In the genomic region with DNA sequence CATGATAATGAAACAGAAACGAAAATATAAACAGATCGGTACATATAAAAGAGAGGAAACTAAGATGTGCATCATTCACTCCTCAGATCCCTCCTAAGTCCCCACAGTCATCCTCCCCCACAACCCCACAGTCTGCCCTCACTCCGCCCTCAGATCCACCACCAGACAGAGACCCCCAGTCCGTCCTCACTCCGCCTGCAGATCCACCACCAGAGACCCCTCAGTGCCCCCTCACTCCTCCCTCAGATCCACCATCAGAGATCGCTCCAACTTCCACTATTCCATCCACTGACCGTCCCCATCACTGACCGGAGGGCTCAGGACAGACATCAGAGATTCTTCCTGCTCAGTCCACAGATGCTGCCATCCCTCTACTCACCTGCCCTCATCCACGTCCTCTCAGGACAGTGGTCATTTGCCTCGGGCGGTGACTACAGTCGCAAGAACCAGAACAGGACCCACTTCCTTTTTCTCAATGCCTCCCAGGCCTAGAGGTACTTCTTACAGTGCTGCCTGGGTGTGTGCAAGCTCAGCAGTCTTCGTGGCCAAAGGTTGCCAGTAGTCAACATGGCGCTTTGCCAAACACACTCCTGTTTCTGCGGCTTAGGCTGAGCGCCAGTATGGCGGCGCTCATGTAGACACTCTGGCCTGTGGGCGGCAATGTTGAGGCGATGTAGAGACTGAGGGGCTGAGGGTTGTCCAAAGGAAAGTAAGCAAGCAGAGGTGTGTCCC, we compare ENCODE assay signal across 15 cellular contexts. TPM values are rescaled to one million over a fixed set of nuclear protein-coding genes. Genes with fewer than 3 reads are reported as not detected.
DNase-seq lines count a peak whose midpoint lies in the region; ATAC-seq and TF ChIP-seq lines count a peak whose summit lies in the region.
"Had no signal": no experiment of that assay in that cellular context is flagged by ENCODE, and none has a peak within 500 bp of the region (broad histone marks: within the 10 kb centered on the region; RNA-seq: fewer than 3 reads in every experiment).

No MANE protein-coding gene starts in this region.

- intact Hi-C loops in body of pancreas (cut with DNase I): no loop called here
- intact Hi-C loops in sigmoid colon (cut with DNase I): no loop called here

- H3K27me3 ChIP-seq in body of pancreas: no peaks in the 10 kb centered on the region
- H3K27me3 ChIP-seq in sigmoid colon: no peaks in the 10 kb centered on the region
- H3K27me3 ChIP-seq: upper lobe of left lung had no signal

- H3K27ac ChIP-seq in body of pancreas: no peak overlapping the region
- no peak overlapping the region for H3K27ac ChIP-seq in sigmoid colon
- H3K27ac ChIP-seq: left ventricle myocardium inferior, upper lobe of left lung had no signal

- H3K9me3 ChIP-seq in body of pancreas: no peaks in the 10 kb centered on the region
- no peaks in the 10 kb centered on the region for H3K9me3 ChIP-seq in sigmoid colon
- H3K9me3 ChIP-seq: upper lobe of left lung had no signal

- peak; percentile 100 for ATAC-seq in body of pancreas

- DNase-seq in DMS53 (lab: John Stamatoyannopoulos, UW): peak; percentile 48
- DNase-seq in DMS53 treated with DMSO at 0.1 percent for 48 hours (lab: John Stamatoyannopoulos, UW; ENCODE audit: unreplicated experiment): no peak
- peak; percentile 86 for DNase-seq in NCI-H2029 (lab: John Stamatoyannopoulos, UW)
- DNase-seq in body of pancreas: peak; percentile 93 to 96 (median 95)
- peak; percentile 64 for DNase-seq in osteocyte (ENCODE audit: extremely low spot score, unreplicated experiment)
- no peak for DNase-seq in activated CD4-positive, alpha-beta T cell treated with anti-CD3 and anti-CD28 coated beads, Interleukin-2, amount 50 U/mL, for 1 hour
- DNase-seq in sigmoid colon: no peak
- no peak for DNase-seq in nephron progenitor cell
- DNase-seq: activated CD4-positive, CD25-positive, alpha-beta regulatory T cell; left ventricle myocardium inferior; upper lobe of left lung had no signal

- no peaks in the 10 kb centered on the region for H3K36me3 ChIP-seq in body of pancreas (replicated peaks in 1 of 2; ENCODE audit: insufficient read depth in 1 of 2, low read depth in 2 of 2)
- no peaks in the 10 kb centered on the region for H3K36me3 ChIP-seq in sigmoid colon
- H3K36me3 ChIP-seq: left ventricle myocardium inferior, upper lobe of left lung had no signal

- H3K4me1 ChIP-seq in body of pancreas (peaks cover 8% of the 10 kb centered on the region), sigmoid colon (no peaks in the 10 kb centered on the region)
- H3K4me1 ChIP-seq: left ventricle myocardium inferior, upper lobe of left lung had no signal

- H3K9me3 Mint-ChIP-seq in osteocyte (ENCODE audit: unreplicated experiment): peaks cover 7% of the 10 kb centered on the region
- peaks cover 22% of the 10 kb centered on the region for H3K9me3 Mint-ChIP-seq in nephron progenitor cell
- H3K9me3 Mint-ChIP-seq: activated T-helper 1 cell treated with anti-CD3 and anti-CD28 coated beads, Interleukin-12 subunit alpha, Interleukin-12 subunit beta, Interleukin-2, Interleukin-4 antibody, amounts not matched to agents 30 ng/mL and 10 ng/mL and 1 ng/mL, durations not matched to agents 14 hours and 24 hours and 36 hours had no signal

- WGBS in body of pancreas, 2 donors: 53 to 65% methylated on average over 19 to 20 of the region's 20 CpGs
- 40 to 78% methylated on average over 20 of the region's 20 CpGs for WGBS in sigmoid colon, 2 donors

- H3K27ac Mint-ChIP-seq in osteocyte (ENCODE audit: unreplicated experiment) (no peak overlapping the region), nephron progenitor cell (no peak overlapping the region)
- H3K27ac Mint-ChIP-seq: activated T-helper 1 cell treated with anti-CD3 and anti-CD28 coated beads, Interleukin-12 subunit alpha, Interleukin-12 subunit beta, Interleukin-2, Interleukin-4 antibody, amounts not matched to agents 30 ng/mL and 10 ng/mL and 1 ng/mL, durations not matched to agents 14 hours and 24 hours and 36 hours had no signal

- no peak for TF ChIP-seq EP300 in sigmoid colon (IDR thresholded peaks at IDR 0.05)

- no peak overlapping the region for H3K4me3 Mint-ChIP-seq in osteocyte (ENCODE audit: unreplicated experiment)
- no peak overlapping the region for H3K4me3 Mint-ChIP-seq in nephron progenitor cell
- H3K4me3 Mint-ChIP-seq: activated T-helper 1 cell treated with anti-CD3 and anti-CD28 coated beads, Interleukin-12 subunit alpha, Interleukin-12 subunit beta, Interleukin-2, Interleukin-4 antibody, amounts not matched to agents 30 ng/mL and 10 ng/mL and 1 ng/mL, durations not matched to agents 14 hours and 24 hours and 36 hours; central memory CD8-positive, alpha-beta T cell had no signal

- TF ChIP-seq CTCF in body of pancreas (IDR thresholded peaks at IDR 0.05) (peak in 6 of 7 experiments; percentile 28 to 69 (median 62)), osteocyte (IDR thresholded peaks at IDR 0.05) (no peak), sigmoid colon (IDR thresholded peaks at IDR 0.05) (no peak), nephron progenitor cell (IDR thresholded peaks at IDR 0.05) (no peak)

- H3K36me3 Mint-ChIP-seq in osteocyte (ENCODE audit: unreplicated experiment) (no peaks in the 10 kb centered on the region), nephron progenitor cell (ENCODE audit: low read depth) (no peaks in the 10 kb centered on the region)

- no peak for TF ChIP-seq POLR2A in body of pancreas (IDR thresholded peaks at IDR 0.05)
- TF ChIP-seq POLR2A in sigmoid colon (IDR thresholded peaks at IDR 0.05): no peak

- H3K27me3 Mint-ChIP-seq in osteocyte (ENCODE audit: unreplicated experiment) (peaks cover 44% of the 10 kb centered on the region), nephron progenitor cell (ENCODE audit: low read depth, poor library complexity) (peaks cover 9% of the 10 kb centered on the region)

- H3K4me3 ChIP-seq in body of pancreas (no peak overlapping the region), sigmoid colon (no peak overlapping the region)
- H3K4me3 ChIP-seq: left ventricle myocardium inferior, upper lobe of left lung had no signal

- H3K4me1 Mint-ChIP-seq in osteocyte (ENCODE audit: unreplicated experiment) (no peaks in the 10 kb centered on the region), nephron progenitor cell (no peaks in the 10 kb centered on the region)
- H3K4me1 Mint-ChIP-seq: central memory CD8-positive, alpha-beta T cell had no signal

RNA-seq across cellular contexts. Expression of a gene that starts 8.3 kb away (rescaled TPM):
- total RNA-seq in body of pancreas: not detected
- total RNA-seq in osteocyte: not detected in 2 replicates
- total RNA-seq in sigmoid colon: not detected
- not detected for polyA plus RNA-seq in sigmoid colon
- total RNA-seq: activated T-helper 1 cell treated with anti-CD3 and anti-CD28 coated beads, Interleukin-12 subunit alpha, Interleukin-12 subunit beta, Interleukin-2, Interleukin-4 antibody, amounts not matched to agents 30 ng/mL and 10 ng/mL and 1 ng/mL, durations not matched to agents 14 hours and 24 hours and 36 hours; fibroblast of villous mesenchyme; left ventricle myocardium inferior; OCI-LY7; upper lobe of left lung had no signal

RNA-seq across cellular contexts. Expression of a gene that starts 26.8 kb away (rescaled TPM):
- not detected for total RNA-seq in body of pancreas
- not detected in 2 replicates for total RNA-seq in osteocyte
- not detected for total RNA-seq in sigmoid colon
- polyA plus RNA-seq in sigmoid colon: under 1 TPM in 1 of 3 donors, not detected in 2; 0.01 TPM
- total RNA-seq: activated T-helper 1 cell treated with anti-CD3 and anti-CD28 coated beads, Interleukin-12 subunit alpha, Interleukin-12 subunit beta, Interleukin-2, Interleukin-4 antibody, amounts not matched to agents 30 ng/mL and 10 ng/mL and 1 ng/mL, durations not matched to agents 14 hours and 24 hours and 36 hours; fibroblast of villous mesenchyme; left ventricle myocardium inferior; OCI-LY7; upper lobe of left lung had no signal

Comparison
In these comparisons a context has a peak if more than half of its experiments do, and no peak if none do; other contexts are left out.
1. DNase-seq: peak in DMS53 (single experiment), NCI-H2029 (single experiment), body of pancreas (4 of 4) and osteocyte (single experiment); none in DMS53 treated with DMSO at 0.1 percent for 48 hours (single experiment), activated CD4-positive, alpha-beta T cell treated with anti-CD3 and anti-CD28 coated beads, Interleukin-2, amount 50 U/mL, for 1 hour (single experiment), sigmoid colon (single experiment) and nephron progenitor cell (single experiment).
2. CTCF ChIP-seq: peak in body of pancreas (6 of 7); none in osteocyte (single experiment), sigmoid colon (0 of 4) and nephron progenitor cell (single experiment).